1 cellular context compared by ENCODE assay signal in the genomic region with DNA sequence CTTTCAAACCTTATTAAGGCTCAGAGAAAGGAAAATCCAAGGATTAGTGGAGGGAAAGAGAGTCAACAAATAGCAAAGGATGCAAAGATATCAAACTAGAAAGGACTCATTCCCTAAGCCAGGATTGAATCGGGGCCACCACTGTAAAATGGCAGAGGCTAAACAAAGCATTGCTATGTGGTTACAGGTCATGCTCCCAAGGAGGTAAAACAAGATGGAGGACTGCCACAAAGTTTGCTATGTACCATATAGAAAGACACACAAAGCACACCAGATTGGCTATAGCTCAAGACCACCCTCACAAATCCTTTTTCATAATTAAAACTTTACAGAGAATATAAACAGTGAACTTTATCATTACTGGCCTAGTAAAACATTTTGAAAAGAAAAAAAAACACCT.
TF ChIP-seq lines count a peak whose summit lies in the region.

No MANE protein-coding gene starts in this region.

TF ChIP-seq in HepG2, 621 proteins besides CTCF, POLR2A, EP300 and RAD21:
- TF ChIP-seq ZNF644 (CRISPR knock-in tag; IDR thresholded peaks at IDR 0.05; ENCODE audit: low read depth): peak; percentile 50; the same call in 1 of the 2 replicates
- 0 out of 2 replicates have a peak, but pooled peaks have one; percentile 5 for TF ChIP-seq ZFY (CRISPR knock-in tag; IDR thresholded peaks at IDR 0.05)
- TF ChIP-seq DNMT1 (CRISPR knock-in tag; IDR thresholded peaks at IDR 0.05): no peak
- TF ChIP-seq YY1 (IDR thresholded peaks at IDR 0.05; ENCODE audit: insufficient read depth, insufficient replicate concordance, low read depth, low read length): peak; percentile 73
- TF ChIP-seq ZNF605 (CRISPR knock-in tag; IDR thresholded peaks at IDR 0.05): no peak
- TF ChIP-seq ZNF569 (CRISPR knock-in tag; IDR thresholded peaks at IDR 0.05; ENCODE audit: borderline replicate concordance): no peak
